Comparison of ENCODE assay signal across 17 cellular contexts in the genomic region with DNA sequence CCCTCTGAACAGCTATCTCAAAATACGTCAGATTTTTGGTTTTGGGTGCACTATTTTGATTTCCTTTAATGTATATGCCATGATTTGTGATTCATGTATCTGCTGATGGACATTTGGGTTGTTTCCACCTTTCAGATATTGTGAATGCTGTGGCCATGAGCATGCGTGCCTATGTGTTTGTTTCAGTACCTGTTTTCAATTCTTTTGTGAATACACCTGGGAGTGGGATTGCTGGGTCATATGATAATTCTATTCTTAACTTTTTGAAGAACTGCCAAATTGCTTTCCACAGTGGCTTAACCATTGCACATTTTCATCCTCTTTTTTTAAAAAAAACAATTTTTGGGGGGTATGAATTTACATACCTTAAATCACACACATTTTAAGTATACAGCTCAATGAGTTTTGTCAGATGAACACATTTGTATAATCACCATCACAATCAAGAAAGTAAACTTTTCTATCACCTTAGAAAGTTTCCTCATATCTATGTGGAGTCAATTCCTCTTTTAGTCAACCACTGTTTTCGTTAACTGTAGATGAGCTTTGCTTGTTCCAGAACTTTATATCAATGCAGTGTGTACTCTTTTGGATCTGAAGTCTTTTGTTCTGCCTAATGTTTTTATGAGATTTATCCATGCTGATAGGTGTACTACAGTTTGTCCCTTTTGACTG.
DNase-seq lines count a peak whose midpoint lies in the region; ATAC-seq and TF ChIP-seq lines count a peak whose summit lies in the region.
"Had no signal": no experiment of that assay in that cellular context is flagged by ENCODE, and none has a peak within 500 bp of the region (broad histone marks: within the 10 kb centered on the region; RNA-seq: fewer than 3 reads in every experiment).

No MANE protein-coding gene starts in this region.

- DNase-seq in GM12865 (ENCODE audit: low read depth) (peak; percentile 70), AG08395 (ENCODE audit: low spot score) (no peak), Ammon's horn (ENCODE audit: low spot score) (no peak), medulla oblongata (ENCODE audit: extremely low spot score) (no peak)
- DNase-seq: activated CD4-positive, alpha-beta T cell treated with anti-CD3 and anti-CD28 coated beads, Interleukin-2, amount 10 ng/mL, durations not matched to agents 24 days and 14 days; amniotic stem cell; left colon; NCI-H146; NCI-H524 treated with DMSO at 0.1 percent for 48 hours; psoas muscle; transverse colon had no signal

- ATAC-seq in GM19452 (IDR thresholded peaks at IDR 0.05; ENCODE audit: unreplicated experiment) (peak; percentile 56), HG02642 (IDR thresholded peaks at IDR 0.05; ENCODE audit: poor library complexity, unreplicated experiment) (peak; percentile 67), HG03521 (IDR thresholded peaks at IDR 0.05; ENCODE audit: unreplicated experiment) (peak; percentile 48), GM21528 (IDR thresholded peaks at IDR 0.05; ENCODE audit: low FRiP score, unreplicated experiment) (no peak)
- ATAC-seq: K562, left colon, psoas muscle had no signal

- no peak overlapping the region for H3K4me3 ChIP-seq in GM12865 (ENCODE audit: low read depth, low read length)
- H3K4me3 ChIP-seq: hepatocyte, K562, psoas muscle, transverse colon had no signal

- no peak for TF ChIP-seq CTCF in GM12865 (IDR thresholded peaks at IDR 0.05; ENCODE audit: insufficient read depth, low read depth, low read length, missing control alignments)
